8 cellular contexts compared by ENCODE assay signal in genomic region chr6:29942275-29943052, GRCh38. TPM values are rescaled to one million over a fixed set of nuclear protein-coding genes. Genes with fewer than 3 reads are reported as not detected.
DNase-seq lines count a peak whose midpoint lies in the region; ATAC-seq, FAIRE-seq and TF ChIP-seq lines count a peak whose summit lies in the region.

Gene HLA-A, plus strand, starts transcription at chr6:29942532. Its CDS starts 22 bp downstream, at chr6:29942554.

- TF ChIP-seq CTCF in AG04449 (IDR thresholded peaks at IDR 0.05; ENCODE audit: insufficient read depth, low read length, missing control alignments) (no peak), WTC11 (IDR thresholded peaks at IDR 0.05) (no peak), bronchial epithelial cell (IDR thresholded peaks at IDR 0.05; ENCODE audit: insufficient read depth, low read length, severe bottlenecking) (peak; percentile 16)

- H3K9me3 Mint-ChIP-seq in WTC11: peaks cover 8% of the 10 kb centered on the region

- POLR2A ChIA-PET in AG04449 (lab: Yijun Ruan, JAX): interaction anchor here (0.6 to 1.3 kb wide), 2 partner anchors 10 to 533 kb away, joined by 3 to 4 read pairs; no protein-coding TSS in a partner anchor
- POLR2A ChIA-PET in WTC11 (lab: Charles Lee): no interaction called here

- peaks cover 0 to 10% of the 10 kb centered on the region in 2 donors for H3K4me1 ChIP-seq in small intestine (ENCODE audit: control insufficient read depth in 2 of 2, insufficient read depth in 1 of 2, low read depth in 1 of 2, low read length in 1 of 2)

- peaks cover 22% of the 10 kb centered on the region for H3K4me1 Mint-ChIP-seq in WTC11

- peak within 1 kb of the TSS; percentile 91 to 97 for H3K27ac ChIP-seq in small intestine (ENCODE audit: low read depth in 1 of 2, low read length in 1 of 2)

- FAIRE-seq in bronchial epithelial cell (lab: Jason Lieb, UNC) (no peak), small intestine (lab: Jason Lieb, UNC) (no peak)

- H3K4me3 ChIP-seq in AG04449 (ENCODE audit: low read depth, low read length): peak within 1 kb of the TSS; percentile 69
- H3K4me3 ChIP-seq in bronchial epithelial cell (ENCODE audit: low read depth, low read length): peak within 1 kb of the TSS; percentile 90
- peak within 1 kb of the TSS; percentile 93 to 98 for H3K4me3 ChIP-seq in small intestine (ENCODE audit: low read depth in 1 of 2, low read length in 2 of 2)

- H3K9me3 ChIP-seq in small intestine (ENCODE audit: control insufficient read depth, low read depth): no peaks in the 10 kb centered on the region

- H3K36me3 ChIP-seq in bronchial epithelial cell (ENCODE audit: control insufficient read depth, insufficient read depth, low read length): peaks cover 10% of the 10 kb centered on the region
- peaks cover 3 to 8% of the 10 kb centered on the region in 2 donors for H3K36me3 ChIP-seq in small intestine (ENCODE audit: control insufficient read depth in 2 of 2, insufficient read depth in 2 of 2, low read length in 2 of 2)

- peak within 1 kb of the TSS; percentile 85; the same call in 1 of the 2 replicates for H3K27ac Mint-ChIP-seq in WTC11

- CTCF ChIA-PET in AG04449 (lab: Yijun Ruan, JAX) (interaction anchor here (0.8 to 1.2 kb wide), 2 partner anchors 17 to 25 kb away, joined by 3 read pairs; no protein-coding TSS in a partner anchor), WTC11 (lab: Charles Lee) (no interaction called here)

- 0 to 1% (median 0%) methylated on average over 46 to 68 of the region's 68 CpGs for WGBS in small intestine, 3 donors

- ATAC-seq in GM18907 (IDR thresholded peaks at IDR 0.05; ENCODE audit: unreplicated experiment) (peak; percentile 89), HG03139 (IDR thresholded peaks at IDR 0.05; ENCODE audit: unreplicated experiment) (peak; percentile 83), WTC11 (peak; percentile 98)

- peaks cover 63% of the 10 kb centered on the region for H3K27me3 Mint-ChIP-seq in WTC11 (ENCODE audit: low read depth)

- H3K27me3 ChIP-seq in bronchial epithelial cell (ENCODE audit: control insufficient read depth, insufficient read depth, low read length): no peaks in the 10 kb centered on the region
- no peaks in the 10 kb centered on the region for H3K27me3 ChIP-seq in small intestine (ENCODE audit: control insufficient read depth in 2 of 2, insufficient read depth in 2 of 2, low read length in 2 of 2)

- H3K36me3 Mint-ChIP-seq in WTC11: peaks cover 27% of the 10 kb centered on the region

- DNase-seq in AG04449 (ENCODE audit: low read depth, low spot score) (peak; percentile 72), NCI-H2227 (lab: John Stamatoyannopoulos, UW; ENCODE audit: unreplicated experiment) (peak; percentile 93), WTC11 (ENCODE audit: low spot score) (peak; percentile 89), bronchial epithelial cell (ENCODE audit: low read depth) (peak; percentile 94), iPS-NIHi11 (ENCODE audit: low spot score) (peak; percentile 91), small intestine (peak; percentile 99)

- H3K4me3 Mint-ChIP-seq in WTC11: peak within 1 kb of the TSS; percentile 92

TF ChIP-seq in WTC11, 78 proteins besides CTCF, POLR2A, EP300 and RAD21 (continues in another document):
- TF ChIP-seq, protein P1, sequence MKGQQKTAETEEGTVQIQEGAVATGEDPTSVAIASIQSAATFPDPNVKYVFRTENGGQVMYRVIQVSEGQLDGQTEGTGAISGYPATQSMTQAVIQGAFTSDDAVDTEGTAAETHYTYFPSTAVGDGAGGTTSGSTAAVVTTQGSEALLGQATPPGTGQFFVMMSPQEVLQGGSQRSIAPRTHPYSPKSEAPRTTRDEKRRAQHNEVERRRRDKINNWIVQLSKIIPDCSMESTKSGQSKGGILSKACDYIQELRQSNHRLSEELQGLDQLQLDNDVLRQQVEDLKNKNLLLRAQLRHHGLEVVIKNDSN (CRISPR knock-in tag; IDR thresholded peaks at IDR 0.05): no peak
- TF ChIP-seq FOXJ3 (CRISPR knock-in tag; IDR thresholded peaks at IDR 0.05; ENCODE audit: borderline replicate concordance) (no peak), ZNF416 (CRISPR knock-in tag; IDR thresholded peaks at IDR 0.05) (no peak), ZNF138 (CRISPR knock-in tag; conservative IDR thresholded peaks at IDR 0.05) (no peak), ATF1 (CRISPR knock-in tag; IDR thresholded peaks at IDR 0.05) (no peak), TP53 (CRISPR knock-in tag; IDR thresholded peaks at IDR 0.05) (no peak), FOXK1 (CRISPR knock-in tag; IDR thresholded peaks at IDR 0.05) (no peak), NFE2L1 (CRISPR knock-in tag; IDR thresholded peaks at IDR 0.05) (no peak), CDX4 (CRISPR knock-in tag; IDR thresholded peaks at IDR 0.05; ENCODE audit: borderline replicate concordance) (no peak), MYBL2 (CRISPR knock-in tag; IDR thresholded peaks at IDR 0.05) (no peak), NFYB (CRISPR knock-in tag; conservative IDR thresholded peaks at IDR 0.05; ENCODE audit: low read depth) (0 out of 2 replicates have a peak, but pooled peaks have one; percentile 20)
- TF ChIP-seq, protein P2, sequence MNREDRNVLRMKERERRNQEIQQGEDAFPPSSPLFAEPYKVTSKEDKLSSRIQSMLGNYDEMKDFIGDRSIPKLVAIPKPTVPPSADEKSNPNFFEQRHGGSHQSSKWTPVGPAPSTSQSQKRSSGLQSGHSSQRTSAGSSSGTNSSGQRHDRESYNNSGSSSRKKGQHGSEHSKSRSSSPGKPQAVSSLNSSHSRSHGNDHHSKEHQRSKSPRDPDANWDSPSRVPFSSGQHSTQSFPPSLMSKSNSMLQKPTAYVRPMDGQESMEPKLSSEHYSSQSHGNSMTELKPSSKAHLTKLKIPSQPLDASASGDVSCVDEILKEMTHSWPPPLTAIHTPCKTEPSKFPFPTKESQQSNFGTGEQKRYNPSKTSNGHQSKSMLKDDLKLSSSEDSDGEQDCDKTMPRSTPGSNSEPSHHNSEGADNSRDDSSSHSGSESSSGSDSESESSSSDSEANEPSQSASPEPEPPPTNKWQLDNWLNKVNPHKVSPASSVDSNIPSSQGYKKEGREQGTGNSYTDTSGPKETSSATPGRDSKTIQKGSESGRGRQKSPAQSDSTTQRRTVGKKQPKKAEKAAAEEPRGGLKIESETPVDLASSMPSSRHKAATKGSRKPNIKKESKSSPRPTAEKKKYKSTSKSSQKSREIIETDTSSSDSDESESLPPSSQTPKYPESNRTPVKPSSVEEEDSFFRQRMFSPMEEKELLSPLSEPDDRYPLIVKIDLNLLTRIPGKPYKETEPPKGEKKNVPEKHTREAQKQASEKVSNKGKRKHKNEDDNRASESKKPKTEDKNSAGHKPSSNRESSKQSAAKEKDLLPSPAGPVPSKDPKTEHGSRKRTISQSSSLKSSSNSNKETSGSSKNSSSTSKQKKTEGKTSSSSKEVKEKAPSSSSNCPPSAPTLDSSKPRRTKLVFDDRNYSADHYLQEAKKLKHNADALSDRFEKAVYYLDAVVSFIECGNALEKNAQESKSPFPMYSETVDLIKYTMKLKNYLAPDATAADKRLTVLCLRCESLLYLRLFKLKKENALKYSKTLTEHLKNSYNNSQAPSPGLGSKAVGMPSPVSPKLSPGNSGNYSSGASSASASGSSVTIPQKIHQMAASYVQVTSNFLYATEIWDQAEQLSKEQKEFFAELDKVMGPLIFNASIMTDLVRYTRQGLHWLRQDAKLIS (CRISPR knock-in tag; IDR thresholded peaks at IDR 0.05; ENCODE audit: borderline replicate concordance): no peak
- TF ChIP-seq, protein P3, sequence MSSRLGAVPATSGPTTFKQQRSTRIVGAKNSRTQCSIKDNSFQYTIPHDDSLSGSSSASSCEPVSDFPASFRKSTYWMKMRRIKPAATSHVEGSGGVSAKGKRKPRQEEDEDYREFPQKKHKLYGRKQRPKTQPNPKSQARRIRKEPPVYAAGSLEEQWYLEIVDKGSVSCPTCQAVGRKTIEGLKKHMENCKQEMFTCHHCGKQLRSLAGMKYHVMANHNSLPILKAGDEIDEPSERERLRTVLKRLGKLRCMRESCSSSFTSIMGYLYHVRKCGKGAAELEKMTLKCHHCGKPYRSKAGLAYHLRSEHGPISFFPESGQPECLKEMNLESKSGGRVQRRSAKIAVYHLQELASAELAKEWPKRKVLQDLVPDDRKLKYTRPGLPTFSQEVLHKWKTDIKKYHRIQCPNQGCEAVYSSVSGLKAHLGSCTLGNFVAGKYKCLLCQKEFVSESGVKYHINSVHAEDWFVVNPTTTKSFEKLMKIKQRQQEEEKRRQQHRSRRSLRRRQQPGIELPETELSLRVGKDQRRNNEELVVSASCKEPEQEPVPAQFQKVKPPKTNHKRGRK (CRISPR knock-in tag; IDR thresholded peaks at IDR 0.05; ENCODE audit: borderline replicate concordance): no peak
- TF ChIP-seq, protein P4, sequence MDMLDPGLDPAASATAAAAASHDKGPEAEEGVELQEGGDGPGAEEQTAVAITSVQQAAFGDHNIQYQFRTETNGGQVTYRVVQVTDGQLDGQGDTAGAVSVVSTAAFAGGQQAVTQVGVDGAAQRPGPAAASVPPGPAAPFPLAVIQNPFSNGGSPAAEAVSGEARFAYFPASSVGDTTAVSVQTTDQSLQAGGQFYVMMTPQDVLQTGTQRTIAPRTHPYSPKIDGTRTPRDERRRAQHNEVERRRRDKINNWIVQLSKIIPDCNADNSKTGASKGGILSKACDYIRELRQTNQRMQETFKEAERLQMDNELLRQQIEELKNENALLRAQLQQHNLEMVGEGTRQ (CRISPR knock-in tag; IDR thresholded peaks at IDR 0.05): no peak

RNA-seq across cellular contexts. Expression of gene HLA-A, which starts in this region (rescaled TPM):
- total RNA-seq in WTC11 (2021): 93.2 to 135 TPM (median 134 TPM) in 3 replicates
- 268 and 707 TPM in 2 replicates for total RNA-seq in bronchial epithelial cell
- polyA plus RNA-seq in small intestine: 1,000 to 10,000 TPM in 2 of 3 donors, 100 to 1,000 TPM in 1; 844 to 1,584 (median 1,194) TPM

Comparison
In these comparisons a context has a peak if more than half of its experiments do, and no peak if none do; other contexts are left out.
1. Peak in every context shown above with its lines: DNase-seq, ATAC-seq, H3K4me3 ChIP-seq and H3K27ac ChIP-seq.